In the genomic region with DNA sequence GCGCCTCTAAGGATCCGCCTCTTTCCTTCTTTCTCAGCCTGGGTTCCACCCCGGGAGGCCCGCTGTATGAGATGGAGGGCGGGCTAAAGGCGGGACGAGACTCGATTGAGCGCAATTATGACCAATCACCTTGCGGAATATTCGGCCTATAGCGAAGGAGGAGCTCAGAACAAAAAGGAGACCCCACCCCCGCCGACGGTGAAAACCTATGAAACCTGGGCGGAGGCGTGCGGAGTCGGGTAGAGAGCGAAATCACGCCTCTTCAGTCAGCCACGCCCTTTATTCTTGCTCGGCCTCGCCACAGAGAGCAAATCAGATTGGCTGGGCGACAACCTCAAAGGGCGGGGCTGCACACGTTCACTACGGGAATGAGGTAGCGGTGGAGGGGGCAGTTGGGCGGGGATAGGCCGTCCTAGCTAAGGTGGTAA, we compare ENCODE assay signal across 8 cellular contexts. TPM values are rescaled to one million over a fixed set of nuclear protein-coding genes. Genes with fewer than 3 reads are reported as not detected.
DNase-seq lines count a peak whose midpoint lies in the region; ATAC-seq and TF ChIP-seq lines count a peak whose summit lies in the region.

No MANE protein-coding gene starts in this region.

- no peaks in the 10 kb centered on the region for H3K9me3 Mint-ChIP-seq in type B pancreatic cell

- intact Hi-C loops in heart left ventricle (cut with DNase I): loop anchor here in 3 of 10 donors (2.0 kb wide), 1 partner anchor 15 kb away; the partner anchor contains the start of gene USP11 (in 3 of the 3)

- peaks cover 36% of the 10 kb centered on the region for H3K4me1 Mint-ChIP-seq in type B pancreatic cell (ENCODE audit: unreplicated experiment)

- peak; percentile 79 for ATAC-seq in HG02763 (IDR thresholded peaks at IDR 0.05; ENCODE audit: unreplicated experiment)
- ATAC-seq in heart left ventricle: peak; percentile 87 to 93 (median 92)

- no peaks in the 10 kb centered on the region for H3K27me3 Mint-ChIP-seq in type B pancreatic cell

- TF ChIP-seq POLR2A in heart left ventricle (IDR thresholded peaks at IDR 0.05): peak in 1 of 2 donors; percentile 13

- H3K4me1 ChIP-seq in heart left ventricle: peaks cover 0 to 46% (median 15%) of the 10 kb centered on the region in 12 donors

- no peaks in the 10 kb centered on the region for H3K9me3 ChIP-seq in heart left ventricle

- H3K27me3 ChIP-seq in heart left ventricle: no peaks in the 10 kb centered on the region

- WGBS in heart left ventricle, 4 donors: 0 to 8% (median 0%) methylated on average over 29 to 31 of the region's 31 CpGs

- peaks cover 37% of the 10 kb centered on the region for H3K36me3 Mint-ChIP-seq in type B pancreatic cell

- no peak for TF ChIP-seq CTCF in GM12864 (IDR thresholded peaks at IDR 0.05; ENCODE audit: low read depth, low read length, missing control alignments)
- no peak for TF ChIP-seq CTCF in heart left ventricle (IDR thresholded peaks at IDR 0.05)
- TF ChIP-seq CTCF in type B pancreatic cell (conservative IDR thresholded peaks at IDR 0.05): no peak

- H3K36me3 ChIP-seq in heart left ventricle: peaks cover 0 to 41% (median 35%) of the 10 kb centered on the region in 9 donors

- H3K27ac ChIP-seq in heart left ventricle: peak overlapping the region; percentile 76 to 99 (median 98)

- peak; percentile 92 for DNase-seq in GM12864 (ENCODE audit: low read depth)
- DNase-seq in NCI-H1417 treated with DMSO at 0.1 percent for 48 hours (lab: John Stamatoyannopoulos, UW): peak; percentile 99
- peak; percentile 98 for DNase-seq in T follicular helper cell (ENCODE audit: low read depth)
- DNase-seq in amniotic epithelial cell (ENCODE audit: low read depth): peak; percentile 97
- peak; percentile 95 to 99 (median 96) for DNase-seq in heart left ventricle
- DNase-seq in pons (ENCODE audit: low spot score): peak; percentile 98
- DNase-seq in type B pancreatic cell (ENCODE audit: extremely low spot score, unreplicated experiment): peak; percentile 98

- peak overlapping the region; percentile 98 for H3K27ac Mint-ChIP-seq in type B pancreatic cell

- peak overlapping the region; percentile 98 for H3K4me3 Mint-ChIP-seq in type B pancreatic cell

- H3K4me3 ChIP-seq in GM12864 (ENCODE audit: low read depth, low read length) (peak overlapping the region; percentile 58), heart left ventricle (peak overlapping the region; percentile 62 to 100 (median 87))

RNA-seq across cellular contexts. Expression of gene CDK16, which starts 0.6 kb away (rescaled TPM):
- 100 to 1,000 TPM; 123 to 209 (median 143) TPM for total RNA-seq in heart left ventricle
- 100 to 1,000 TPM; 100 to 115 TPM for polyA plus RNA-seq in heart left ventricle
- total RNA-seq in type B pancreatic cell (ENCODE audit: low replicate concordance): 206 and 234 TPM in 2 replicates

RNA-seq across cellular contexts. Expression of gene USP11, which starts 14.9 kb away (rescaled TPM):
- total RNA-seq in heart left ventricle (10 to 100 TPM; 28.2 to 68.9 (median 45.9) TPM), type B pancreatic cell (ENCODE audit: low replicate concordance) (84.2 and 189 TPM in 2 replicates)
- 10 to 100 TPM; 17.9 to 29.3 TPM for polyA plus RNA-seq in heart left ventricle

RNA-seq across cellular contexts. Expression of gene UBA1, which starts 24.2 kb away (rescaled TPM):
- total RNA-seq in heart left ventricle (100 to 1,000 TPM; 116 to 171 (median 130) TPM), type B pancreatic cell (ENCODE audit: low replicate concordance) (314 and 384 TPM in 2 replicates)
- 100 to 1,000 TPM in 1 of 2 donors, 10 to 100 TPM in 1; 86.9 to 134 TPM for polyA plus RNA-seq in heart left ventricle

Comparison
In these comparisons a context has a peak if more than half of its experiments do, and no peak if none do; other contexts are left out.
1. Peak in every context shown above with its lines: DNase-seq, ATAC-seq, H3K4me3 ChIP-seq and H3K27ac ChIP-seq.